Comparison of ENCODE assay signal across 23 cellular contexts in genomic region chr5:160747559-160747958, GRCh38.
DNase-seq lines count a peak whose midpoint lies in the region; ATAC-seq and TF ChIP-seq lines count a peak whose summit lies in the region.
"Had no signal": no experiment of that assay in that cellular context is flagged by ENCODE, and none has a peak within 500 bp of the region (broad histone marks: within the 10 kb centered on the region; RNA-seq: fewer than 3 reads in every experiment).

No MANE protein-coding gene starts in this region.

- H3K36me3 Mint-ChIP-seq in brain (no peaks in the 10 kb centered on the region), neural progenitor cell (no peaks in the 10 kb centered on the region)
- H3K36me3 Mint-ChIP-seq: CD4-positive, alpha-beta memory T cell had no signal

- ATAC-seq in DND-41 (ENCODE audit: insufficient read depth, low read depth) (peak; percentile 67), right lobe of liver (no peak)
- ATAC-seq: K562 had no signal

- peak overlapping the region in 3 of 5 experiments; percentile 6 to 59 (median 36) for H3K4me3 Mint-ChIP-seq in brain
- H3K4me3 Mint-ChIP-seq in neural progenitor cell, result no peak overlapping the region
- H3K4me3 Mint-ChIP-seq: CD4-positive, alpha-beta memory T cell had no signal

- TF ChIP-seq CTCF in DND-41 (IDR thresholded peaks at IDR 0.05; ENCODE audit: borderline replicate concordance, extremely low read depth, low read length, poor library complexity, severe bottlenecking) (no peak), brain (conservative IDR thresholded peaks at IDR 0.05) (no peak), neural progenitor cell (IDR thresholded peaks at IDR 0.05) (no peak), right lobe of liver (IDR thresholded peaks at IDR 0.05) (no peak)

- no peak for TF ChIP-seq POLR2A in right lobe of liver (IDR thresholded peaks at IDR 0.05)

- peaks cover 85% of the 10 kb centered on the region for H3K4me1 Mint-ChIP-seq in brain
- H3K4me1 Mint-ChIP-seq in neural progenitor cell, result peaks cover 38% of the 10 kb centered on the region

- WGBS in right lobe of liver (ENCODE audit: insufficient coverage, low coverage, low lambda C conversion rate, missing lambda C conversion rate), result 75% methylated on average over 1 of the region's 1 CpG

- H3K27me3 Mint-ChIP-seq in brain (peaks cover 12% of the 10 kb centered on the region), neural progenitor cell (ENCODE audit: insufficient read depth, low read depth) (peaks cover 4% of the 10 kb centered on the region)

- peak overlapping the region in 1 of 2 experiments; percentile 41; a peak in 2 of 4 replicates for H3K4me3 ChIP-seq in DND-41 (ENCODE audit: low read depth in 1 of 2, low read length in 2 of 2)
- no peak overlapping the region for H3K4me3 ChIP-seq in Jurkat, Clone E6-1 (ENCODE audit: low read length)
- no peak overlapping the region for H3K4me3 ChIP-seq in neural progenitor cell
- H3K4me3 ChIP-seq in right lobe of liver, result no peak overlapping the region
- H3K4me3 ChIP-seq: K562 had no signal

- H3K27ac ChIP-seq in DND-41 (ENCODE audit: low read length), result peak overlapping the region; percentile 98
- H3K27ac ChIP-seq in neural progenitor cell, result no peak overlapping the region
- no peak overlapping the region for H3K27ac ChIP-seq in right lobe of liver
- H3K27ac ChIP-seq: RWPE1 had no signal

- H3K79me2 ChIP-seq in DND-41 (ENCODE audit: insufficient read depth, low read length), result no peaks in the 10 kb centered on the region
- H3K79me2 ChIP-seq in neural progenitor cell (ENCODE audit: low read depth), result no peaks in the 10 kb centered on the region

- H3K4me2 ChIP-seq in DND-41 (ENCODE audit: insufficient read depth, low read length) (peak overlapping the region; percentile 62), neural progenitor cell (no peak overlapping the region)

- H3K27ac Mint-ChIP-seq in brain (peak overlapping the region in 4 of 5 experiments; percentile 54 to 95 (median 86)), neural progenitor cell (peak overlapping the region; percentile 12)
- H3K27ac Mint-ChIP-seq: CD4-positive, alpha-beta memory T cell had no signal

- H3K9ac ChIP-seq in DND-41 (ENCODE audit: low read depth, low read length) (peak overlapping the region; percentile 59), neural progenitor cell (no peak overlapping the region)

- H2AFZ ChIP-seq in DND-41 (ENCODE audit: low read depth, low read length) (peak overlapping the region; percentile 56), neural progenitor cell (replicated peaks) (no peak overlapping the region)

- no peaks in the 10 kb centered on the region for H3K9me3 Mint-ChIP-seq in brain
- H3K9me3 Mint-ChIP-seq in neural progenitor cell, result no peaks in the 10 kb centered on the region
- H3K9me3 Mint-ChIP-seq: CD4-positive, alpha-beta memory T cell had no signal

- DNase-seq in DND-41, result no peak
- peak; percentile 35 for DNase-seq in Jurkat, Clone E6-1 (ENCODE audit: low read depth, low spot score)
- no peak for DNase-seq in neural progenitor cell (ENCODE audit: low spot score)
- no peak for DNase-seq in Ammon's horn (ENCODE audit: low spot score)
- DNase-seq in right lobe of liver, result no peak
- no peak for DNase-seq in NCI-H146 (lab: John Stamatoyannopoulos, UW)
- DNase-seq: Caco-2; CD4-positive, alpha-beta memory T cell; DMS 273 treated with DMSO at 0.1 percent for 48 hours; DMS79 treated with DMSO at 0.1 percent for 48 hours; GOT3; HCEC 1CT; NCI-H1092 treated with DMSO at 0.1 percent for 48 hours; NCI-H1436 treated with DMSO at 0.1 percent for 48 hours; NCI-H2029 treated with DMSO at 0.1 percent for 48 hours; NCI-H226; NCI-H510A treated with DMSO at 0.1 percent for 48 hours; NCI-H748 treated with DMSO at 0.1 percent for 48 hours; NK-92 treated with Interleukin-12 subunit alpha and Interleukin-12 subunit beta, amount 100 ng/mL, for 24 hours; SHP77 treated with DMSO at 0.1 percent for 48 hours had no signal

- H3K36me3 ChIP-seq in DND-41 (ENCODE audit: insufficient read depth, low read length) (no peaks in the 10 kb centered on the region), neural progenitor cell (no peaks in the 10 kb centered on the region), right lobe of liver (no peaks in the 10 kb centered on the region)

- H3K27me3 ChIP-seq in DND-41 (ENCODE audit: insufficient read depth, low read length, poor library complexity) (no peaks in the 10 kb centered on the region), neural progenitor cell (no peaks in the 10 kb centered on the region), right lobe of liver (no peaks in the 10 kb centered on the region)

- peaks cover 65% of the 10 kb centered on the region for H3K4me1 ChIP-seq in DND-41 (ENCODE audit: insufficient read depth, low read length)
- H3K4me1 ChIP-seq in neural progenitor cell, result peaks cover 21% of the 10 kb centered on the region
- no peaks in the 10 kb centered on the region for H3K4me1 ChIP-seq in right lobe of liver
- H3K4me1 ChIP-seq: Caco-2 had no signal

- peaks cover 7% of the 10 kb centered on the region for H3F3A ChIP-seq in neural progenitor cell (ENCODE audit: low read depth)

- intact Hi-C loops in right lobe of liver (cut with DNase I), result no loop called here

- H3K9me3 ChIP-seq in DND-41 (ENCODE audit: insufficient read depth, low read length, severe bottlenecking) (no peaks in the 10 kb centered on the region), neural progenitor cell (ENCODE audit: low read depth) (no peaks in the 10 kb centered on the region), right lobe of liver (no peaks in the 10 kb centered on the region)
- H3K9me3 ChIP-seq: Caco-2 had no signal

- H4K20me1 ChIP-seq in DND-41 (ENCODE audit: insufficient read depth, low read length), result no peaks in the 10 kb centered on the region
- H4K20me1 ChIP-seq in neural progenitor cell (ENCODE audit: low read depth), result no peaks in the 10 kb centered on the region
